13 cellular contexts compared by ENCODE assay signal in genomic region chr19:38733241-38733492, GRCh38. TPM values are rescaled to one million over a fixed set of nuclear protein-coding genes. Genes with fewer than 3 reads are reported as not detected.
A peak's percentile ranks its signal among the peaks of the same experiment; 100 is the strongest.
DNase-seq lines count a peak whose midpoint lies in the region; ATAC-seq and TF ChIP-seq lines count a peak whose summit lies in the region.
"Had no signal": no experiment of that assay in that cellular context is flagged by ENCODE, and none has a peak within 500 bp of the region (broad histone marks: within the 10 kb centered on the region; RNA-seq: fewer than 3 reads in every experiment).

No MANE protein-coding gene starts in this region.

- TF ChIP-seq CTCF in HCT116 (IDR thresholded peaks at IDR 0.05 in 2 of 3, conservative IDR thresholded peaks at IDR 0.05 in 1 of 3; ENCODE audit: borderline replicate concordance in 1 of 3, insufficient read depth in 1 of 3, low read depth in 2 of 3, low read length in 2 of 3): no peak
- no peak for TF ChIP-seq CTCF in VCaP (conservative IDR thresholded peaks at IDR 0.05)
- TF ChIP-seq CTCF in right atrium auricular region (IDR thresholded peaks at IDR 0.05): no peak

- no peaks in the 10 kb centered on the region for H3K9me3 Mint-ChIP-seq in stimulated activated memory B cell treated with anti-CD40 and anti-IgM and Interleukin-4, amounts not matched to agents 10 μg/mL and 1 μg/mL and 100 μg/mL, for 72 hours
- H3K9me3 Mint-ChIP-seq: endodermal cell, nephron had no signal

- peaks cover 34% of the 10 kb centered on the region for H3K36me3 Mint-ChIP-seq in stimulated activated memory B cell treated with anti-CD40 and anti-IgM and Interleukin-4, amounts not matched to agents 10 μg/mL and 1 μg/mL and 100 μg/mL, for 72 hours

- peaks cover 11 to 20% of the 10 kb centered on the region in 2 experiments; a peak in 3 of 4 replicates for H3K36me3 ChIP-seq in HCT116 (ENCODE audit: control insufficient read depth in 1 of 2, insufficient read depth in 2 of 2, low read length in 2 of 2)
- H3K36me3 ChIP-seq in right atrium auricular region: peaks cover 31% of the 10 kb centered on the region

- H3K4me3 Mint-ChIP-seq in stimulated activated memory B cell treated with anti-CD40 and anti-IgM and Interleukin-4, amounts not matched to agents 10 μg/mL and 1 μg/mL and 100 μg/mL, for 72 hours: no peak overlapping the region
- H3K4me3 Mint-ChIP-seq: endodermal cell, nephron had no signal

- no peaks in the 10 kb centered on the region for H3K27me3 ChIP-seq in HCT116 (ENCODE audit: insufficient read depth, low read length)
- no peaks in the 10 kb centered on the region for H3K27me3 ChIP-seq in right atrium auricular region

- H3K79me2 ChIP-seq in HCT116 (ENCODE audit: insufficient read depth, low read length): no peaks in the 10 kb centered on the region

- H3K27me3 Mint-ChIP-seq in stimulated activated memory B cell treated with anti-CD40 and anti-IgM and Interleukin-4, amounts not matched to agents 10 μg/mL and 1 μg/mL and 100 μg/mL, for 72 hours: no peaks in the 10 kb centered on the region

- no peaks in the 10 kb centered on the region for H3K9me3 ChIP-seq in HCT116 (ENCODE audit: control insufficient read depth in 1 of 2, insufficient read depth in 1 of 2, low read depth in 1 of 2, low read length in 2 of 2)
- H3K9me3 ChIP-seq in right atrium auricular region: no peaks in the 10 kb centered on the region

- intact Hi-C loops in HCT116 (cut with micrococcal nuclease): loop anchor here (5.0 kb wide), 1 partner anchor 199 kb away; the partner anchor contains the start of genes MRPS12 and SARS2
- intact Hi-C loops in posterior vena cava (cut with DNase I): loop anchor here in 1 of 2 donors (10.0 kb wide), 1 partner anchor 102 kb away; the partner anchor contains the start of gene ECH1

- 0 out of 2 replicates have a peak, but pooled peaks cover 3% of the 10 kb centered on the region for H4K20me1 ChIP-seq in HCT116 (ENCODE audit: insufficient read depth)

- H3K27ac ChIP-seq in HCT116 (ENCODE audit: low read depth, low read length) (peak overlapping the region; percentile 67; the same call in 1 of the 2 replicates), VCaP (peak overlapping the region; percentile 72), right atrium auricular region (peak overlapping the region; percentile 63 to 71)

- DNase-seq in HCT116 (ENCODE audit: low read depth, low spot score) (no peak), right atrium auricular region (ENCODE audit: low spot score) (no peak), Kasumi-1 (lab: John Stamatoyannopoulos, UW) (no peak), posterior vena cava (ENCODE audit: low spot score) (no peak)
- DNase-seq: activated CD4-positive, alpha-beta T cell treated with anti-CD3 and anti-CD28 coated beads for 48 hours; DND-41; endodermal cell had no signal

- POLR2A ChIA-PET in HCT116 (lab: Charles Lee): interaction anchor here (1.0 kb wide), 1 partner anchor 86 kb away, joined by 3 read pairs; the partner anchor contains the start of gene ACTN4

- peaks cover 75% of the 10 kb centered on the region for H3K4me1 Mint-ChIP-seq in stimulated activated memory B cell treated with anti-CD40 and anti-IgM and Interleukin-4, amounts not matched to agents 10 μg/mL and 1 μg/mL and 100 μg/mL, for 72 hours

- no peak overlapping the region for H3K4me3 ChIP-seq in HCT116 (replicated peaks in 1 of 2; ENCODE audit: low read depth in 1 of 2, low read length in 2 of 2)
- no peak overlapping the region for H3K4me3 ChIP-seq in right atrium auricular region

- no peak for TF ChIP-seq RAD21 in HCT116 (IDR thresholded peaks at IDR 0.05; ENCODE audit: low read depth)

- H3K9me2 ChIP-seq in HCT116 (ENCODE audit: insufficient read depth): no peaks in the 10 kb centered on the region

- BruUV-seq in HCT116 (replicated peaks; lab: Mats Ljungman, UMichigan): no TSS peak

- ATAC-seq in HCT116: peak; percentile 0; the same call in 1 of the 2 replicates
- ATAC-seq in stimulated activated memory B cell treated with anti-CD40 and anti-IgM and Interleukin-4, amounts not matched to agents 10 μg/mL and 1 μg/mL and 100 μg/mL, for 72 hours: no peak
- no peak for ATAC-seq in HG03565 (IDR thresholded peaks at IDR 0.05; ENCODE audit: unreplicated experiment)
- no peak for ATAC-seq in activated CD4-positive, CD25-positive, alpha-beta regulatory T cell treated with anti-CD3 and anti-CD28 coated beads, Interleukin-2, amount 50 U/mL, for 24 hours

- TF ChIP-seq POLR2A in HCT116 (IDR thresholded peaks at IDR 0.05; ENCODE audit: borderline replicate concordance, extremely low read depth, insufficient read depth, insufficient read length): no peak

- RAD21 ChIA-PET in HCT116 (lab: Charles Lee; ENCODE audit: low non-redundant PET in 1 of 2, low total read pairs in 2 of 2, uncharacterized antibody in 2 of 2, unreplicated experiment in 2 of 2): no interaction called here

- peak overlapping the region; percentile 89 for H3K27ac Mint-ChIP-seq in stimulated activated memory B cell treated with anti-CD40 and anti-IgM and Interleukin-4, amounts not matched to agents 10 μg/mL and 1 μg/mL and 100 μg/mL, for 72 hours

- no peak overlapping the region for H2AFZ ChIP-seq in HCT116 (ENCODE audit: low read depth, low read length, poor library complexity, severe bottlenecking)

- 0 out of 2 replicates have a peak overlapping the region, but pooled peaks have one; percentile 39 for H3K9ac ChIP-seq in HCT116 (ENCODE audit: low read length)

- CTCF ChIA-PET in HCT116 (lab: Charles Lee): interaction anchor here (0.9 to 1.1 kb wide), 2 partner anchors 189 to 330 kb away, joined by 3 read pairs; partner anchors contain the start of gene FAM98C

- H3K4me1 ChIP-seq in HCT116 (ENCODE audit: control insufficient read depth in 1 of 2, insufficient read depth in 2 of 2, low read length in 2 of 2) (peaks cover 13 to 59% of the 10 kb centered on the region in 2 experiments; a peak in 3 of 4 replicates), right atrium auricular region (peaks cover 0 to 61% of the 10 kb centered on the region in 2 donors)

- peak overlapping the region; percentile 62 for H3K4me2 ChIP-seq in HCT116 (ENCODE audit: low read length)

TF ChIP-seq in HCT116, 20 proteins besides CTCF, POLR2A, EP300 and RAD21:
- TF ChIP-seq TCF7L2 (IDR thresholded peaks at IDR 0.05; ENCODE audit: borderline replicate concordance, extremely low read depth, insufficient read depth, insufficient read length): no peak
- no peak for TF ChIP-seq SRF (IDR thresholded peaks at IDR 0.05; ENCODE audit: low read depth)
- TF ChIP-seq SP1 (IDR thresholded peaks at IDR 0.05; ENCODE audit: low read depth): no peak
- no peak for TF ChIP-seq ATF3 (IDR thresholded peaks at IDR 0.05)
- no peak for TF ChIP-seq EZH2 (IDR thresholded peaks at IDR 0.05)
- TF ChIP-seq SIN3A (IDR thresholded peaks at IDR 0.05; ENCODE audit: low read depth): no peak
- no peak for TF ChIP-seq YY1 (IDR thresholded peaks at IDR 0.05; ENCODE audit: extremely low read depth, insufficient replicate concordance, low read depth, low read length)
- TF ChIP-seq CBX3 (IDR thresholded peaks at IDR 0.05; ENCODE audit: low read depth): no peak

RNA-seq across cellular contexts. Expression of gene CAPN12, which starts 11.1 kb away (rescaled TPM):
- total RNA-seq in HCT116 (2021; ENCODE audit: unreplicated experiment): 8.8 TPM
- polyA plus RNA-seq in HCT116 (2012): 8.6 and 10.4 TPM in 2 replicates
- under 1 TPM; 0.74 to 0.90 TPM for total RNA-seq in right atrium auricular region
- total RNA-seq in posterior vena cava: 1 to 10 TPM; 1.9 to 2.9 TPM
- total RNA-seq: SK-MEL-5 had no signal

RNA-seq across cellular contexts. Expression of gene LGALS7, which starts 40.1 kb away (rescaled TPM):
- total RNA-seq in HCT116 (2021; ENCODE audit: unreplicated experiment): not detected
- polyA plus RNA-seq in HCT116 (2012): not detected in 2 replicates
- total RNA-seq in right atrium auricular region: not detected
- not detected for total RNA-seq in posterior vena cava
- total RNA-seq: SK-MEL-5 had no signal

RNA-seq across cellular contexts. Expression of gene LGALS7B, which starts 55.8 kb away (rescaled TPM):
- total RNA-seq in HCT116 (2021; ENCODE audit: unreplicated experiment) (2.4 TPM), right atrium auricular region (1 to 10 TPM in 1 of 2 donors, not detected in 1; 1.8 TPM), posterior vena cava (not detected)
- polyA plus RNA-seq in HCT116 (2012): 1.4 and 2.0 TPM in 2 replicates
- total RNA-seq: endodermal cell, SK-MEL-5 had no signal
